Comparison of ENCODE assay signal across 16 cellular contexts in the genomic region with DNA sequence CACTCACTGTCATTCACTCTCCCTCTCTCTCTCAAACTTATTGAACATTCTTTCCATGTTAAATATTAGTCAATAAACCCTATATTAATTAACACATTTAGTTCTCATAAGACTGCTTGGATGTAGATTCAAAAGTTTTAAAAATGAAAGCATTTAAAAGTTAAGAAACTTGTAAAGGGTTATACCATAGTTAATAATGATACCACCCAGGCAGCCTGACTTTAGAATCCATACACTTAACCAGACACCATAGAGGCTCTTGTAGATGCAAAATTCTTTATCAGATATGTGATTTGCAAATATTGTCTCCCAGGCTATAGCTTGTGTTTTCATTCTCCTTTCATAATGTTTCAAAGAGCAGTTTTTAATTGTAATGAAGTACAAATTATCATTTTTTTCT.
DNase-seq lines count a peak whose midpoint lies in the region; ATAC-seq and TF ChIP-seq lines count a peak whose summit lies in the region.
"Had no signal": no experiment of that assay in that cellular context is flagged by ENCODE, and none has a peak within 500 bp of the region (broad histone marks: within the 10 kb centered on the region; RNA-seq: fewer than 3 reads in every experiment).

No MANE protein-coding gene starts in this region.

- H3K9ac ChIP-seq in mammary epithelial cell (ENCODE audit: insufficient read depth, low read length) = no peak overlapping the region
- H3K9ac ChIP-seq: BLaER1 had no signal

- H3K79me2 ChIP-seq in mammary epithelial cell (ENCODE audit: insufficient read depth, low read length) (no peaks in the 10 kb centered on the region), PC-9 (ENCODE audit: low read depth) (no peaks in the 10 kb centered on the region)

- no peak for TF ChIP-seq POLR2A in breast epithelium (IDR thresholded peaks at IDR 0.05)

- H4K20me1 ChIP-seq in mammary epithelial cell (ENCODE audit: insufficient read depth, low read length) (no peaks in the 10 kb centered on the region), PC-9 (ENCODE audit: insufficient read depth) (no peaks in the 10 kb centered on the region)
- H4K20me1 ChIP-seq: BLaER1 had no signal

- H3K36me3 ChIP-seq in mammary epithelial cell (ENCODE audit: insufficient read depth, low read length) (no peaks in the 10 kb centered on the region), breast epithelium (no peaks in the 10 kb centered on the region), RWPE2 (ENCODE audit: low read depth) (no peaks in the 10 kb centered on the region), PC-9 (ENCODE audit: low read depth) (0 out of 2 replicates have a peak, but pooled peaks cover 3% of the 10 kb centered on the region)
- H3K36me3 ChIP-seq: BLaER1 had no signal

- H3K4me1 ChIP-seq in mammary epithelial cell (ENCODE audit: insufficient read depth, low read length) = peaks cover 33% of the 10 kb centered on the region
- peaks cover 0 to 4% of the 10 kb centered on the region in 2 donors for H3K4me1 ChIP-seq in breast epithelium
- H3K4me1 ChIP-seq in RWPE2 (ENCODE audit: insufficient read depth, poor library complexity, severe bottlenecking) = peaks cover 20% of the 10 kb centered on the region
- H3K4me1 ChIP-seq in PC-9 (replicated peaks; ENCODE audit: insufficient read depth) = peaks cover 28% of the 10 kb centered on the region
- H3K4me1 ChIP-seq: BLaER1, Caco-2 had no signal

- no peak for DNase-seq in mammary epithelial cell
- no peak for DNase-seq in breast epithelium (ENCODE audit: low spot score in 2 of 2)
- DNase-seq in RWPE2 (ENCODE audit: low spot score) = no peak
- no peak for DNase-seq in posterior vena cava (ENCODE audit: low spot score)
- no peak for DNase-seq in PC-9
- no peak for DNase-seq in DMS79 treated with DMSO at 0.1 percent for 48 hours (lab: John Stamatoyannopoulos, UW)
- DNase-seq: AML-193; Caco-2; CD8-positive, alpha-beta memory T cell; GF-D8; HCEC 1CT; HFFc6; KG1 had no signal

- H3K27me3 ChIP-seq in mammary epithelial cell (ENCODE audit: insufficient read depth, low read length) = no peaks in the 10 kb centered on the region
- no peaks in the 10 kb centered on the region for H3K27me3 ChIP-seq in breast epithelium
- no peaks in the 10 kb centered on the region for H3K27me3 ChIP-seq in RWPE2 (ENCODE audit: insufficient read depth, poor library complexity, severe bottlenecking)
- H3K27me3 ChIP-seq in PC-9 (ENCODE audit: insufficient read depth, low read depth) = no peaks in the 10 kb centered on the region
- H3K27me3 ChIP-seq: BLaER1 had no signal

- BruUV-seq in mammary epithelial cell (replicated peaks; lab: Mats Ljungman, UMichigan) (no TSS peak), PC-9 (replicated peaks; lab: Mats Ljungman, UMichigan) (no TSS peak)

- peaks cover 21% of the 10 kb centered on the region; the same call in 1 of the 2 replicates for H3F3A ChIP-seq in PC-9 (ENCODE audit: insufficient read depth, low read depth)

- H3K27ac ChIP-seq in mammary epithelial cell (ENCODE audit: insufficient read depth, low read depth, low read length) (peak overlapping the region; percentile 5), breast epithelium (no peak overlapping the region), RWPE2 (ENCODE audit: poor library complexity, severe bottlenecking) (peak overlapping the region; percentile 87), PC-9 (no peak overlapping the region)
- H3K27ac ChIP-seq: 22Rv1, BLaER1 had no signal

- H2AFZ ChIP-seq in mammary epithelial cell (ENCODE audit: low read depth, low read length) (no peak overlapping the region), PC-9 (no peak overlapping the region)

- H3K9me2 ChIP-seq in PC-9 (ENCODE audit: insufficient read depth) = no peaks in the 10 kb centered on the region

- CTCF ChIA-PET in mammary epithelial cell (lab: Charles Lee; ENCODE audit: low non-redundant PET) (no interaction called here), PC-9 (lab: Charles Lee) (no interaction called here)

- no peak overlapping the region for H3K4me2 ChIP-seq in mammary epithelial cell (ENCODE audit: insufficient read depth, low read depth, low read length)
- no peak overlapping the region for H3K4me2 ChIP-seq in PC-9
- H3K4me2 ChIP-seq: BLaER1 had no signal

- peak; percentile 64 for ATAC-seq in HG03064 (IDR thresholded peaks at IDR 0.05; ENCODE audit: low read depth, unreplicated experiment)
- no peak for ATAC-seq in RWPE2 (ENCODE audit: low read depth)

- in situ Hi-C loops in mammary epithelial cell (cut with MboI; ENCODE audit: low sequenced_read_pairs in 2 of 2) = no loop called here

- POLR2A ChIA-PET in PC-9 (lab: Charles Lee; ENCODE audit: unreplicated experiment) = no interaction called here

- dilution Hi-C loops in mammary epithelial cell (cut with HindIII; ENCODE audit: low sequenced_read_pairs) = loop anchor here (25.0 kb wide), 1 partner anchor 644 kb away; a partner anchor contains a TSS

- no peak for TF ChIP-seq CTCF in mammary epithelial cell (conservative IDR thresholded peaks at IDR 0.05 in 1 of 2, IDR thresholded peaks at IDR 0.05 in 1 of 2; ENCODE audit: extremely low read depth in 1 of 2, insufficient read depth in 1 of 2, low read depth in 1 of 2, low read length in 2 of 2)
- TF ChIP-seq CTCF in breast epithelium (IDR thresholded peaks at IDR 0.05) = no peak
- no peak for TF ChIP-seq CTCF in RWPE2 (IDR thresholded peaks at IDR 0.05; ENCODE audit: poor library complexity, severe bottlenecking)
- no peak for TF ChIP-seq CTCF in PC-9 (conservative IDR thresholded peaks at IDR 0.05)

- H3K4me3 ChIP-seq in mammary epithelial cell (replicated peaks in 1 of 3; ENCODE audit: insufficient read depth in 1 of 3, low read depth in 2 of 3, low read length in 3 of 3) (no peak overlapping the region), breast epithelium (no peak overlapping the region), RWPE2 (ENCODE audit: severe bottlenecking) (no peak overlapping the region), PC-9 (no peak overlapping the region)
- H3K4me3 ChIP-seq: BLaER1 had no signal

- intact Hi-C loops in mammary epithelial cell (cut with micrococcal nuclease) = no loop called here
- intact Hi-C loops in breast epithelium (cut with DNase I; ENCODE audit: low total_unique reads) = no loop called here
- intact Hi-C loops in posterior vena cava (cut with DNase I) = no loop called here
- intact Hi-C loops in PC-9 (cut with micrococcal nuclease; ENCODE audit: unreplicated experiment) = no loop called here

- H3K9me3 ChIP-seq in mammary epithelial cell (replicated peaks; ENCODE audit: insufficient read depth, low read length) (no peaks in the 10 kb centered on the region), breast epithelium (no peaks in the 10 kb centered on the region), RWPE2 (ENCODE audit: severe bottlenecking) (peaks cover 7% of the 10 kb centered on the region), PC-9 (ENCODE audit: insufficient read depth, low read depth) (peaks cover 47% of the 10 kb centered on the region)
- H3K9me3 ChIP-seq: BLaER1 had no signal

Comparison
In these comparisons a context has a peak if more than half of its experiments do, and no peak if none do; other contexts are left out.
1. H3K27ac ChIP-seq: peak in mammary epithelial cell (single experiment) and RWPE2 (single experiment); none in breast epithelium (0 of 2) and PC-9 (single experiment).